10 cellular contexts compared by ENCODE assay signal in genomic region chr2:231605607-231606091, GRCh38. TPM values are rescaled to one million over a fixed set of nuclear protein-coding genes. Genes with fewer than 3 reads are reported as not detected.
A peak's percentile ranks its signal among the peaks of the same experiment; 100 is the strongest.
DNase-seq lines count a peak whose midpoint lies in the region; ATAC-seq and TF ChIP-seq lines count a peak whose summit lies in the region.
"Had no signal": no experiment of that assay in that cellular context is flagged by ENCODE, and none has a peak within 500 bp of the region (broad histone marks: within the 10 kb centered on the region; RNA-seq: fewer than 3 reads in every experiment).

No MANE protein-coding gene starts in this region.

- H3K27ac ChIP-seq in muscle layer of colon (ENCODE audit: low read depth, low read length) (peak overlapping the region; percentile 100), uterus (peak overlapping the region; percentile 99 to 100), A673 (ENCODE audit: low read depth, low read length, poor library complexity, severe bottlenecking) (no peak overlapping the region)

- H3K4me3 ChIP-seq in muscle layer of colon (ENCODE audit: low read depth in 1 of 2, low read length in 2 of 2) (peak overlapping the region; percentile 11 to 51), uterus (no peak overlapping the region), A673 (ENCODE audit: low read depth, low read length, poor library complexity, severe bottlenecking) (no peak overlapping the region)

- H3K9me3 ChIP-seq in muscle layer of colon (ENCODE audit: low read length) (no peaks in the 10 kb centered on the region), uterus (no peaks in the 10 kb centered on the region), A673 (ENCODE audit: low read depth, low read length, poor library complexity, severe bottlenecking) (no peaks in the 10 kb centered on the region)

- peak overlapping the region; percentile 55 for H3K27ac Mint-ChIP-seq in activated naive CD4-positive, alpha-beta T cell treated with anti-CD3 and anti-CD28 coated beads, Interleukin-2, amount 50 U/mL, for 24 hours

- H3K9ac ChIP-seq in muscle layer of colon (ENCODE audit: low read length) = peak overlapping the region; percentile 95

- POLR2A ChIA-PET in A673 (lab: Charles Lee; ENCODE audit: low non-redundant PET) = no interaction called here

- H3K27me3 Mint-ChIP-seq in activated naive CD4-positive, alpha-beta T cell treated with anti-CD3 and anti-CD28 coated beads, Interleukin-2, amount 50 U/mL, for 24 hours = no peaks in the 10 kb centered on the region

- H3K4me3 Mint-ChIP-seq in activated naive CD4-positive, alpha-beta T cell treated with anti-CD3 and anti-CD28 coated beads, Interleukin-2, amount 50 U/mL, for 24 hours = peak overlapping the region; percentile 61

- no peaks in the 10 kb centered on the region for H3K36me3 Mint-ChIP-seq in activated naive CD4-positive, alpha-beta T cell treated with anti-CD3 and anti-CD28 coated beads, Interleukin-2, amount 50 U/mL, for 24 hours

- ATAC-seq in HG03342 (IDR thresholded peaks at IDR 0.05; ENCODE audit: unreplicated experiment) = no peak

- H3K27me3 ChIP-seq in muscle layer of colon (ENCODE audit: control insufficient read depth in 1 of 2, insufficient read depth in 2 of 2, low read length in 2 of 2) (no peaks in the 10 kb centered on the region), uterus (no peaks in the 10 kb centered on the region), A673 (replicated peaks; ENCODE audit: insufficient read depth, low read depth, low read length, poor library complexity) (no peaks in the 10 kb centered on the region)

- TF ChIP-seq CTCF in uterus (IDR thresholded peaks at IDR 0.05) (no peak), A673 (conservative IDR thresholded peaks at IDR 0.05; ENCODE audit: low read depth, low read length) (no peak)

- BruUV-seq in A673 (replicated peaks; lab: Mats Ljungman, UMichigan) = no TSS peak

- TF ChIP-seq POLR2A in uterus (IDR thresholded peaks at IDR 0.05) = no peak

- intact Hi-C loops in uterus (cut with DNase I; ENCODE audit: low total_unique reads) = no loop called here
- intact Hi-C loops in A673 (cut with micrococcal nuclease; ENCODE audit: unreplicated experiment) = no loop called here

- peaks cover 10% of the 10 kb centered on the region for H3K4me1 Mint-ChIP-seq in activated naive CD4-positive, alpha-beta T cell treated with anti-CD3 and anti-CD28 coated beads, Interleukin-2, amount 50 U/mL, for 24 hours

- no peaks in the 10 kb centered on the region for H3K9me3 Mint-ChIP-seq in activated naive CD4-positive, alpha-beta T cell treated with anti-CD3 and anti-CD28 coated beads, Interleukin-2, amount 50 U/mL, for 24 hours

- no peaks in the 10 kb centered on the region for H3K36me3 ChIP-seq in muscle layer of colon (ENCODE audit: insufficient read depth, low read length)
- H3K36me3 ChIP-seq in uterus = no peaks in the 10 kb centered on the region
- H3K36me3 ChIP-seq in A673 (ENCODE audit: insufficient read depth, low read length, poor library complexity, severe bottlenecking) = no peaks in the 10 kb centered on the region

- CTCF ChIA-PET in A673 (lab: Charles Lee) = no interaction called here

- DNase-seq in activated naive CD4-positive, alpha-beta T cell (lab: John Stamatoyannopoulos, UW) = no peak
- peak; percentile 16 for DNase-seq in central memory CD4-positive, alpha-beta T cell
- DNase-seq in uterus = no peak
- no peak for DNase-seq in T-helper 9 cell
- no peak for DNase-seq in A673 (ENCODE audit: low spot score)
- DNase-seq: activated effector memory CD4-positive, alpha-beta T cell treated with anti-CD3 and anti-CD28 coated beads, Interleukin-2, amount 50 U/mL, for 16 hours had no signal

- H3K4me1 ChIP-seq in muscle layer of colon (ENCODE audit: insufficient read depth, low read length) = peaks cover 39% of the 10 kb centered on the region
- H3K4me1 ChIP-seq in uterus = peaks cover 6 to 21% of the 10 kb centered on the region in 2 donors
- H3K4me1 ChIP-seq in A673 (ENCODE audit: insufficient read depth, low read length, poor library complexity, severe bottlenecking) = peaks cover 12% of the 10 kb centered on the region

RNA-seq across cellular contexts. Expression of gene TEX44, which starts 13.0 kb away (rescaled TPM):
- not detected for total RNA-seq in uterus
- not detected in 2 replicates for total RNA-seq in A673 (2021)
- total RNA-seq: K562 had no signal

Comparison
In these comparisons a context has a peak if more than half of its experiments do, and no peak if none do; other contexts are left out.
1. H3K4me3 ChIP-seq: peak in muscle layer of colon (2 of 2); none in uterus (0 of 2) and A673 (single experiment).